ENCODE assay signal across 13 cellular contexts in the genomic region with DNA sequence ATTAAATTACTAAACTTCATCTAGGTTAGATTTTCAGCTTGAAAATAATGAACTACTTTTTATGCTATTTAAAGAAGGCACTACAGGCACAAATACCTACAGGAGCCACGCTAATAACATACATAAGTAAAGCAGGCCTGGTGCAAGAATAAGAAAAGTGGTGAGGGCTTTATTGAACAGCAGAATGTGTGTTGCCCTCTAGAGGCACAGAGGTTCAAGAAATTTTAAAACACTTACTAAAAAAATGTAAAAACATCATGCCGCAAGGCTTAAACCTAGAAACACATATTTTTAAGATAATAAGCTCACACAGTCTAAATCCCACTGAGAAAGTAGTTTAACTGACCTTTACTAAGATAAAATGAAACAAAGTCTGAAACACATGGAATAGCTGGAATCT. TPM values are rescaled to one million over a fixed set of nuclear protein-coding genes. Genes with fewer than 3 reads are reported as not detected.
A peak's percentile ranks its signal among the peaks of the same experiment; 100 is the strongest.
DNase-seq lines count a peak whose midpoint lies in the region; ATAC-seq, FAIRE-seq and TF ChIP-seq lines count a peak whose summit lies in the region.
"Had no signal": no experiment of that assay in that cellular context is flagged by ENCODE, and none has a peak within 500 bp of the region (broad histone marks: within the 10 kb centered on the region; RNA-seq: fewer than 3 reads in every experiment).

No MANE protein-coding gene starts in this region.

- H4K20me1 ChIP-seq in HCT116 (ENCODE audit: insufficient read depth) = peaks cover 22% of the 10 kb centered on the region

- TF ChIP-seq POLR2A in HCT116 (IDR thresholded peaks at IDR 0.05; ENCODE audit: borderline replicate concordance, extremely low read depth, insufficient read depth, insufficient read length) = no peak

- BruUV-seq in HCT116 (replicated peaks; lab: Mats Ljungman, UMichigan) = no TSS peak

- CTCF ChIA-PET in BJ (lab: Yijun Ruan, JAX) (interaction anchor here (1.0 kb wide), 1 partner anchor 16 kb away, joined by 3 read pairs; no protein-coding TSS in a partner anchor), HCT116 (lab: Charles Lee) (interaction anchor here (1.3 to 5.8 kb wide), 3 partner anchors 7 to 13 kb away, joined by 3 to 35 read pairs (median 4); no protein-coding TSS in a partner anchor)
- CTCF ChIA-PET in naive thymus-derived CD4-positive, alpha-beta T cell (lab: Charles Lee) = interaction anchor here (0.5 to 3.0 kb wide), 5 partner anchors 15 to 167 kb away, joined by 3 to 12 read pairs (median 4); a partner anchor contains a TSS

- no peak overlapping the region for H3K9ac ChIP-seq in HCT116 (ENCODE audit: low read length)

- H3K4me2 ChIP-seq in HCT116 (ENCODE audit: low read length) = no peak overlapping the region

- no peaks in the 10 kb centered on the region for H3K9me3 Mint-ChIP-seq in naive thymus-derived CD4-positive, alpha-beta T cell
- H3K9me3 Mint-ChIP-seq: activated naive CD8-positive, alpha-beta T cell treated with anti-CD3 and anti-CD28 coated beads, Interleukin-2, amount 10 ng/mL, durations not matched to agents 7 days and 5 days had no signal

- H3K27me3 Mint-ChIP-seq in naive thymus-derived CD4-positive, alpha-beta T cell = no peaks in the 10 kb centered on the region
- H3K27me3 Mint-ChIP-seq: activated naive CD8-positive, alpha-beta T cell treated with anti-CD3 and anti-CD28 coated beads, Interleukin-2, amount 10 ng/mL, durations not matched to agents 7 days and 5 days had no signal

- H3K4me3 Mint-ChIP-seq in naive thymus-derived CD4-positive, alpha-beta T cell = peak overlapping the region in 3 of 10 donors; percentile 7 to 16 (median 12)
- H3K4me3 Mint-ChIP-seq: activated naive CD8-positive, alpha-beta T cell treated with anti-CD3 and anti-CD28 coated beads, Interleukin-2, amount 10 ng/mL, durations not matched to agents 7 days and 5 days had no signal

- H2AFZ ChIP-seq in HCT116 (ENCODE audit: low read depth, low read length, poor library complexity, severe bottlenecking) = no peak overlapping the region

- peaks cover 60 to 98% (median 96%) of the 10 kb centered on the region in 7 donors for H3K4me1 Mint-ChIP-seq in naive thymus-derived CD4-positive, alpha-beta T cell

- DNase-seq in BJ (ENCODE audit: low read depth) (no peak), HCT116 (ENCODE audit: low read depth, low spot score) (no peak), WERI-Rb-1 (no peak), NCI-H1092 treated with DMSO at 0.1 percent for 48 hours (lab: John Stamatoyannopoulos, UW) (no peak), RCC 7860 (ENCODE audit: low spot score) (no peak)
- no peak for DNase-seq in naive thymus-derived CD4-positive, alpha-beta T cell
- DNase-seq: activated naive CD8-positive, alpha-beta T cell treated with anti-CD3 and anti-CD28 coated beads, Interleukin-2, amount 10 ng/mL, durations not matched to agents 7 days and 5 days; KBM-7; NCI-H2171; stimulated activated CD4-positive, alpha-beta T cell treated with anti-CD3 and anti-CD28 coated beads, Interleukin-2, amount 100 ng/mL, for 48 hours had no signal

- no peaks in the 10 kb centered on the region for H3K27me3 ChIP-seq in BJ (ENCODE audit: control insufficient read depth, insufficient read depth, low read length)
- H3K27me3 ChIP-seq in HCT116 (ENCODE audit: insufficient read depth, low read length) = no peaks in the 10 kb centered on the region
- H3K27me3 ChIP-seq in WERI-Rb-1 (ENCODE audit: insufficient read depth, low read depth, severe bottlenecking) = no peaks in the 10 kb centered on the region
- H3K27me3 ChIP-seq in naive thymus-derived CD4-positive, alpha-beta T cell (ENCODE audit: control insufficient read depth in 2 of 2, insufficient read depth in 2 of 2, low read length in 2 of 2) = no peaks in the 10 kb centered on the region

- no peaks in the 10 kb centered on the region for H3K4me1 ChIP-seq in HCT116 (ENCODE audit: control insufficient read depth in 1 of 2, insufficient read depth in 2 of 2, low read length in 2 of 2)
- H3K4me1 ChIP-seq in naive thymus-derived CD4-positive, alpha-beta T cell (ENCODE audit: control insufficient read depth in 2 of 2, insufficient read depth in 2 of 2, low read length in 2 of 2) = peaks cover 33 to 64% of the 10 kb centered on the region in 2 donors

- H3K79me2 ChIP-seq in HCT116 (ENCODE audit: insufficient read depth, low read length) = peaks cover 99% of the 10 kb centered on the region

- peaks cover 0 to 1% (median 0%) of the 10 kb centered on the region in 5 donors for H3K36me3 Mint-ChIP-seq in naive thymus-derived CD4-positive, alpha-beta T cell

- H3K9me3 ChIP-seq in HCT116 (ENCODE audit: control insufficient read depth in 1 of 2, insufficient read depth in 1 of 2, low read depth in 1 of 2, low read length in 2 of 2) (no peaks in the 10 kb centered on the region), WERI-Rb-1 (ENCODE audit: severe bottlenecking) (no peaks in the 10 kb centered on the region)
- H3K9me3 ChIP-seq in naive thymus-derived CD4-positive, alpha-beta T cell (ENCODE audit: control insufficient read depth in 2 of 3, low read length in 3 of 3) = no peaks in the 10 kb centered on the region
- H3K9me3 ChIP-seq: prostate gland had no signal

- RAD21 ChIA-PET in HCT116 (lab: Charles Lee; ENCODE audit: low non-redundant PET in 1 of 2, low total read pairs in 2 of 2, uncharacterized antibody in 2 of 2, unreplicated experiment in 2 of 2) = no interaction called here

- H3K36me3 ChIP-seq in BJ (ENCODE audit: control insufficient read depth, insufficient read depth, low read length) (no peaks in the 10 kb centered on the region), HCT116 (ENCODE audit: control insufficient read depth in 1 of 2, insufficient read depth in 2 of 2, low read length in 2 of 2) (no peaks in the 10 kb centered on the region), WERI-Rb-1 (no peaks in the 10 kb centered on the region)
- H3K36me3 ChIP-seq in naive thymus-derived CD4-positive, alpha-beta T cell (ENCODE audit: control insufficient read depth in 2 of 3, insufficient read depth in 3 of 3, low read length in 3 of 3) = no peaks in the 10 kb centered on the region
- H3K36me3 ChIP-seq: prostate gland had no signal

- no peak overlapping the region for H3K27ac ChIP-seq in HCT116 (ENCODE audit: low read depth, low read length)
- no peak overlapping the region for H3K27ac ChIP-seq in WERI-Rb-1
- H3K27ac ChIP-seq in naive thymus-derived CD4-positive, alpha-beta T cell (ENCODE audit: low read depth, low read length) = no peak overlapping the region
- H3K27ac ChIP-seq: prostate gland had no signal

- TF ChIP-seq CTCF in BJ (IDR thresholded peaks at IDR 0.05; ENCODE audit: insufficient read depth, low read depth, low read length) (peak; percentile 28), HCT116 (IDR thresholded peaks at IDR 0.05 in 2 of 3, conservative IDR thresholded peaks at IDR 0.05 in 1 of 3; ENCODE audit: borderline replicate concordance in 1 of 3, insufficient read depth in 1 of 3, low read depth in 2 of 3, low read length in 2 of 3) (peak; percentile 25 to 60 (median 48); a peak in 3 of 6 replicates), WERI-Rb-1 (IDR thresholded peaks at IDR 0.05; ENCODE audit: low read depth, low read length) (0 out of 2 replicates have a peak, but pooled peaks have one; percentile 14)

- H3K27ac Mint-ChIP-seq in naive thymus-derived CD4-positive, alpha-beta T cell = peak overlapping the region in 7 of 9 donors; percentile 2 to 90 (median 64)
- H3K27ac Mint-ChIP-seq: activated naive CD8-positive, alpha-beta T cell treated with anti-CD3 and anti-CD28 coated beads, Interleukin-2, amount 10 ng/mL, durations not matched to agents 7 days and 5 days had no signal

- ATAC-seq in HCT116 (no peak), GM18520 (IDR thresholded peaks at IDR 0.05; ENCODE audit: unreplicated experiment) (no peak), HG03159 (IDR thresholded peaks at IDR 0.05; ENCODE audit: unreplicated experiment) (no peak)
- ATAC-seq in naive thymus-derived CD4-positive, alpha-beta T cell = no peak

- POLR2A ChIA-PET in BJ (lab: Charles Lee) (no interaction called here), HCT116 (lab: Charles Lee) (no interaction called here)
- POLR2A ChIA-PET in naive thymus-derived CD4-positive, alpha-beta T cell (lab: Charles Lee) = interaction anchor here (1.1 kb wide), 1 partner anchor 21 kb away, joined by 4 read pairs; a partner anchor contains a TSS

- H3K4me3 ChIP-seq in BJ (ENCODE audit: low read depth, low read length) (no peak overlapping the region), HCT116 (replicated peaks in 1 of 2; ENCODE audit: low read depth in 1 of 2, low read length in 2 of 2) (no peak overlapping the region), WERI-Rb-1 (ENCODE audit: low read depth, low read length) (no peak overlapping the region)
- no peak overlapping the region for H3K4me3 ChIP-seq in naive thymus-derived CD4-positive, alpha-beta T cell (ENCODE audit: low read length)
- H3K4me3 ChIP-seq: prostate gland had no signal

- peak; percentile 24; the same call in 1 of the 2 replicates for TF ChIP-seq RAD21 in HCT116 (IDR thresholded peaks at IDR 0.05; ENCODE audit: low read depth)

- no peaks in the 10 kb centered on the region for H3K9me2 ChIP-seq in HCT116 (ENCODE audit: insufficient read depth)

- FAIRE-seq in RCC 7860 (lab: Jason Lieb, UNC) = no peak

- intact Hi-C loops in HCT116 (cut with micrococcal nuclease) = no loop called here
- intact Hi-C loops in naive thymus-derived CD4-positive, alpha-beta T cell (cut with micrococcal nuclease) = loop anchor here (1.0 to 10.0 kb wide), 3 partner anchors 12 to 120 kb away; no protein-coding TSS in a partner anchor

TF ChIP-seq in HCT116, 20 proteins besides CTCF, POLR2A, EP300 and RAD21:
- TF ChIP-seq POLR2AphosphoS5 (IDR thresholded peaks at IDR 0.05; ENCODE audit: low read depth, low read length) (no peak), EGR1 (IDR thresholded peaks at IDR 0.05; ENCODE audit: low read depth) (no peak)
TF ChIP-seq in HCT116: peak in this region for 0.

RNA-seq across cellular contexts. Expression of a gene that starts 20.3 kb away (rescaled TPM):
- 7.3 and 13.2 TPM in 2 replicates for polyA plus RNA-seq in BJ (2011; rRNA removed)
- polyA minus RNA-seq in BJ (2011; rRNA and poly(A)+ RNA removed) = 11.6 and 14.9 TPM in 2 replicates
- 67.5 TPM for total RNA-seq in HCT116 (2021; ENCODE audit: unreplicated experiment)
- polyA plus RNA-seq in HCT116 (2012) = 15.7 and 16.0 TPM in 2 replicates
- total RNA-seq in naive thymus-derived CD4-positive, alpha-beta T cell = 10 to 100 TPM; 28.0 to 66.6 (median 34.3) TPM
- polyA plus RNA-seq in naive thymus-derived CD4-positive, alpha-beta T cell = 10 to 100 TPM; 20.0 to 24.1 TPM
